ENCODE assay signal across 1 cellular context in the genomic region with DNA sequence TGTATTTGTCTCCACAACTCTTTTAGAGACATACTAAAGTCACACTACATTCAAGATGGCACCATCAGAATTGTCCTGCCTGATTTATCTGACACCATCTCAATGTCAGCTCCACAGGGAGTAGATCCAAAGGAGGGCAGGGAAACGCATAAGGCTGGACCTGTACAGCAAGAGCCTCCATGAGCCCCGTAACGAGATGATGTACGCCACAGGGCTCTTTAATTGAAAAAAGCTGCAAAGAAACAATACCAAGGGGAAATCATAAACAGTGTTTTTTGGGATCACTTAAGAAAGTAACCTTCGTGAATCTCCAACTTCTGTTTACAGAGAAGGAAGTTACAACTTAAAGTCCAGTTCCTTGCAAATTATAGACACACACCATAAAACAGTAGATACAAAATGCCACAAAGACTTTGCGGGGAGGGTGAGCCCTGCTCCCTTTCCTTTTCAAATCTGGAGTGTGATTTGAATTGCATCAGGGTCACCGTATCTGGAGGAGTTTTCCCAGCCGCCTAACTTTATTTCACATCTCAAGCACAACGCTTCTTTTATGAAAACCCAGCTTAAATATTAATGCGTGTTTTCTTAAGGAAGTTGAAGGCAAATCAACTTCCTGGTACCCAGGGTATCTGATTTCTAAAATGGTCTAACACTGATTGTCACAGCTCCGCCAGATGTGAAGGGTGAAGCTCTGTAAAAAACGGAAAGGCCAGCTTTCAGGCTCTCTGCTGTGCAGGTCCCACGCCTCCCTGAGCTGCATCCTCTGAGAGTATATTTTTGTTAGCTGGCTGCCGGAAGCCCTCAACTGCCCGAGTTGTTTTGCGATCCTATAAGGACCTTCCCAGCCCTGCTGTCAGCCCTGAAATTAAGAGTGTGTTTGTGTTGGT.
TF ChIP-seq lines count a peak whose summit lies in the region.

No MANE protein-coding gene starts in this region.

TF ChIP-seq in WTC11, 78 proteins besides CTCF, POLR2A, EP300 and RAD21 (continued from another document):
- TF ChIP-seq, protein P1, sequence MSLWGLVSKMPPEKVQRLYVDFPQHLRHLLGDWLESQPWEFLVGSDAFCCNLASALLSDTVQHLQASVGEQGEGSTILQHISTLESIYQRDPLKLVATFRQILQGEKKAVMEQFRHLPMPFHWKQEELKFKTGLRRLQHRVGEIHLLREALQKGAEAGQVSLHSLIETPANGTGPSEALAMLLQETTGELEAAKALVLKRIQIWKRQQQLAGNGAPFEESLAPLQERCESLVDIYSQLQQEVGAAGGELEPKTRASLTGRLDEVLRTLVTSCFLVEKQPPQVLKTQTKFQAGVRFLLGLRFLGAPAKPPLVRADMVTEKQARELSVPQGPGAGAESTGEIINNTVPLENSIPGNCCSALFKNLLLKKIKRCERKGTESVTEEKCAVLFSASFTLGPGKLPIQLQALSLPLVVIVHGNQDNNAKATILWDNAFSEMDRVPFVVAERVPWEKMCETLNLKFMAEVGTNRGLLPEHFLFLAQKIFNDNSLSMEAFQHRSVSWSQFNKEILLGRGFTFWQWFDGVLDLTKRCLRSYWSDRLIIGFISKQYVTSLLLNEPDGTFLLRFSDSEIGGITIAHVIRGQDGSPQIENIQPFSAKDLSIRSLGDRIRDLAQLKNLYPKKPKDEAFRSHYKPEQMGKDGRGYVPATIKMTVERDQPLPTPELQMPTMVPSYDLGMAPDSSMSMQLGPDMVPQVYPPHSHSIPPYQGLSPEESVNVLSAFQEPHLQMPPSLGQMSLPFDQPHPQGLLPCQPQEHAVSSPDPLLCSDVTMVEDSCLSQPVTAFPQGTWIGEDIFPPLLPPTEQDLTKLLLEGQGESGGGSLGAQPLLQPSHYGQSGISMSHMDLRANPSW (CRISPR knock-in tag; conservative IDR thresholded peaks at IDR 0.05; ENCODE audit: low read depth) = no peak
- TF ChIP-seq, protein P2, sequence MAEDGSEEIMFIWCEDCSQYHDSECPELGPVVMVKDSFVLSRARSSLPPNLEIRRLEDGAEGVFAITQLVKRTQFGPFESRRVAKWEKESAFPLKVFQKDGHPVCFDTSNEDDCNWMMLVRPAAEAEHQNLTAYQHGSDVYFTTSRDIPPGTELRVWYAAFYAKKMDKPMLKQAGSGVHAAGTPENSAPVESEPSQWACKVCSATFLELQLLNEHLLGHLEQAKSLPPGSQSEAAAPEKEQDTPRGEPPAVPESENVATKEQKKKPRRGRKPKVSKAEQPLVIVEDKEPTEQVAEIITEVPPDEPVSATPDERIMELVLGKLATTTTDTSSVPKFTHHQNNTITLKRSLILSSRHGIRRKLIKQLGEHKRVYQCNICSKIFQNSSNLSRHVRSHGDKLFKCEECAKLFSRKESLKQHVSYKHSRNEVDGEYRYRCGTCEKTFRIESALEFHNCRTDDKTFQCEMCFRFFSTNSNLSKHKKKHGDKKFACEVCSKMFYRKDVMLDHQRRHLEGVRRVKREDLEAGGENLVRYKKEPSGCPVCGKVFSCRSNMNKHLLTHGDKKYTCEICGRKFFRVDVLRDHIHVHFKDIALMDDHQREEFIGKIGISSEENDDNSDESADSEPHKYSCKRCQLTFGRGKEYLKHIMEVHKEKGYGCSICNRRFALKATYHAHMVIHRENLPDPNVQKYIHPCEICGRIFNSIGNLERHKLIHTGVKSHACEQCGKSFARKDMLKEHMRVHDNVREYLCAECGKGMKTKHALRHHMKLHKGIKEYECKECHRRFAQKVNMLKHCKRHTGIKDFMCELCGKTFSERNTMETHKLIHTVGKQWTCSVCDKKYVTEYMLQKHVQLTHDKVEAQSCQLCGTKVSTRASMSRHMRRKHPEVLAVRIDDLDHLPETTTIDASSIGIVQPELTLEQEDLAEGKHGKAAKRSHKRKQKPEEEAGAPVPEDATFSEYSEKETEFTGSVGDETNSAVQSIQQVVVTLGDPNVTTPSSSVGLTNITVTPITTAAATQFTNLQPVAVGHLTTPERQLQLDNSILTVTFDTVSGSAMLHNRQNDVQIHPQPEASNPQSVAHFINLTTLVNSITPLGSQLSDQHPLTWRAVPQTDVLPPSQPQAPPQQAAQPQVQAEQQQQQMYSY (CRISPR knock-in tag; IDR thresholded peaks at IDR 0.05) = no peak
- TF ChIP-seq MYBL2 (CRISPR knock-in tag; IDR thresholded peaks at IDR 0.05) = no peak
- no peak for TF ChIP-seq CREM (CRISPR knock-in tag; IDR thresholded peaks at IDR 0.05)
- TF ChIP-seq GABPB1 (CRISPR knock-in tag; IDR thresholded peaks at IDR 0.05) = no peak
- TF ChIP-seq, protein P3, sequence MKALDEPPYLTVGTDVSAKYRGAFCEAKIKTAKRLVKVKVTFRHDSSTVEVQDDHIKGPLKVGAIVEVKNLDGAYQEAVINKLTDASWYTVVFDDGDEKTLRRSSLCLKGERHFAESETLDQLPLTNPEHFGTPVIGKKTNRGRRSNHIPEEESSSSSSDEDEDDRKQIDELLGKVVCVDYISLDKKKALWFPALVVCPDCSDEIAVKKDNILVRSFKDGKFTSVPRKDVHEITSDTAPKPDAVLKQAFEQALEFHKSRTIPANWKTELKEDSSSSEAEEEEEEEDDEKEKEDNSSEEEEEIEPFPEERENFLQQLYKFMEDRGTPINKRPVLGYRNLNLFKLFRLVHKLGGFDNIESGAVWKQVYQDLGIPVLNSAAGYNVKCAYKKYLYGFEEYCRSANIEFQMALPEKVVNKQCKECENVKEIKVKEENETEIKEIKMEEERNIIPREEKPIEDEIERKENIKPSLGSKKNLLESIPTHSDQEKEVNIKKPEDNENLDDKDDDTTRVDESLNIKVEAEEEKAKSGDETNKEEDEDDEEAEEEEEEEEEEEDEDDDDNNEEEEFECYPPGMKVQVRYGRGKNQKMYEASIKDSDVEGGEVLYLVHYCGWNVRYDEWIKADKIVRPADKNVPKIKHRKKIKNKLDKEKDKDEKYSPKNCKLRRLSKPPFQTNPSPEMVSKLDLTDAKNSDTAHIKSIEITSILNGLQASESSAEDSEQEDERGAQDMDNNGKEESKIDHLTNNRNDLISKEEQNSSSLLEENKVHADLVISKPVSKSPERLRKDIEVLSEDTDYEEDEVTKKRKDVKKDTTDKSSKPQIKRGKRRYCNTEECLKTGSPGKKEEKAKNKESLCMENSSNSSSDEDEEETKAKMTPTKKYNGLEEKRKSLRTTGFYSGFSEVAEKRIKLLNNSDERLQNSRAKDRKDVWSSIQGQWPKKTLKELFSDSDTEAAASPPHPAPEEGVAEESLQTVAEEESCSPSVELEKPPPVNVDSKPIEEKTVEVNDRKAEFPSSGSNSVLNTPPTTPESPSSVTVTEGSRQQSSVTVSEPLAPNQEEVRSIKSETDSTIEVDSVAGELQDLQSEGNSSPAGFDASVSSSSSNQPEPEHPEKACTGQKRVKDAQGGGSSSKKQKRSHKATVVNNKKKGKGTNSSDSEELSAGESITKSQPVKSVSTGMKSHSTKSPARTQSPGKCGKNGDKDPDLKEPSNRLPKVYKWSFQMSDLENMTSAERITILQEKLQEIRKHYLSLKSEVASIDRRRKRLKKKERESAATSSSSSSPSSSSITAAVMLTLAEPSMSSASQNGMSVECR (CRISPR knock-in tag; IDR thresholded peaks at IDR 0.05; ENCODE audit: borderline replicate concordance) = no peak
